Comparison of ENCODE assay signal across 15 cellular contexts in genomic region chr2:203705184-203705583, GRCh38. TPM values are rescaled to one million over a fixed set of nuclear protein-coding genes. Genes with fewer than 3 reads are reported as not detected.
DNase-seq lines count a peak whose midpoint lies in the region; ATAC-seq and TF ChIP-seq lines count a peak whose summit lies in the region.
"Had no signal": no experiment of that assay in that cellular context is flagged by ENCODE, and none has a peak within 500 bp of the region (broad histone marks: within the 10 kb centered on the region; RNA-seq: fewer than 3 reads in every experiment).

No MANE protein-coding gene starts in this region.

- H3K4me3 Mint-ChIP-seq in CD8-positive, alpha-beta T cell: peak overlapping the region; percentile 93
- peak overlapping the region; percentile 71 to 95 (median 83) for H3K4me3 Mint-ChIP-seq in T-cell
- peak overlapping the region; percentile 89 for H3K4me3 Mint-ChIP-seq in activated T-helper 2 cell treated with anti-CD3 and anti-CD28 coated beads, Interferon-gamma antibody, Interleukin-2, Interleukin-4, amounts not matched to agents 10 μg/mL and 5 μg/mL and 100 μg/mL, durations not matched to agents 14 hours and 24 hours and 36 hours (ENCODE audit: low read depth)
- H3K4me3 Mint-ChIP-seq in natural killer cell: peak overlapping the region; percentile 36

- H3K9me3 ChIP-seq in CD8-positive, alpha-beta T cell (ENCODE audit: low read length): no peaks in the 10 kb centered on the region
- no peaks in the 10 kb centered on the region for H3K9me3 ChIP-seq in upper lobe of right lung

- H3K36me3 ChIP-seq in CD8-positive, alpha-beta T cell (ENCODE audit: insufficient read depth, low read length): no peaks in the 10 kb centered on the region
- H3K36me3 ChIP-seq in upper lobe of right lung: no peaks in the 10 kb centered on the region
- H3K36me3 ChIP-seq: cardiac muscle cell had no signal

- ATAC-seq in CD8-positive, alpha-beta T cell: peak; percentile 54
- ATAC-seq in T-cell (replicated peaks in 1 of 4) (peak; percentile 24 to 71 (median 40)), natural killer cell (no peak), Right ventricle myocardium inferior (no peak), upper lobe of right lung (no peak)

- no peaks in the 10 kb centered on the region for H3K27me3 ChIP-seq in CD8-positive, alpha-beta T cell (ENCODE audit: insufficient read depth, low read length)
- H3K27me3 ChIP-seq in upper lobe of right lung: no peaks in the 10 kb centered on the region
- H3K27me3 ChIP-seq: cardiac muscle cell had no signal

- peak in 3 of 7 experiments; percentile 30 to 65 (median 33) for DNase-seq in CD8-positive, alpha-beta T cell
- DNase-seq in T-cell: peak in 32 of 34 experiments; percentile 20 to 86 (median 63)
- DNase-seq in activated T-helper 2 cell treated with anti-CD3 and anti-CD28 coated beads, Interferon-gamma antibody, Interleukin-2, Interleukin-4, amounts not matched to agents 10 μg/mL and 5 μg/mL and 100 μg/mL, durations not matched to agents 14 hours and 24 hours and 36 hours (ENCODE audit: low spot score): peak; percentile 44
- DNase-seq in natural killer cell: no peak
- no peak for DNase-seq in Right ventricle myocardium inferior (ENCODE audit: missing footprints)
- DNase-seq in UCSD-AML1 (lab: John Stamatoyannopoulos, UW; ENCODE audit: unreplicated experiment): no peak
- DNase-seq in upper lobe of right lung: no peak
- no peak for DNase-seq in DMS153 treated with DMSO at 0.1 percent for 48 hours (lab: John Stamatoyannopoulos, UW; ENCODE audit: unreplicated experiment)
- DNase-seq: activated CD8-positive, alpha-beta memory T cell treated with anti-CD3 and anti-CD28 coated beads, Interleukin-2, amount 50 U/mL, for 4 hours; AML-193; hypothalamus; Kasumi-1; NCI-H2107 had no signal

- CTCF ChIA-PET in CD8-positive, alpha-beta T cell (lab: Charles Lee): interaction anchor here (1.8 kb wide), 1 partner anchor 15 kb away, joined by 6 read pairs; no protein-coding TSS in a partner anchor
- CTCF ChIA-PET in T-cell (lab: Charles Lee): interaction anchor here in 1 of 2 donors (0.6 to 1.3 kb wide), 2 partner anchors 15 to 90 kb away, joined by 3 to 9 read pairs; no protein-coding TSS in a partner anchor

- peaks cover 30% of the 10 kb centered on the region for H3K36me3 Mint-ChIP-seq in CD8-positive, alpha-beta T cell
- peaks cover 26% of the 10 kb centered on the region for H3K36me3 Mint-ChIP-seq in T-cell
- peaks cover 19% of the 10 kb centered on the region for H3K36me3 Mint-ChIP-seq in activated T-helper 2 cell treated with anti-CD3 and anti-CD28 coated beads, Interferon-gamma antibody, Interleukin-2, Interleukin-4, amounts not matched to agents 10 μg/mL and 5 μg/mL and 100 μg/mL, durations not matched to agents 14 hours and 24 hours and 36 hours (ENCODE audit: low read depth)
- peaks cover 9% of the 10 kb centered on the region for H3K36me3 Mint-ChIP-seq in natural killer cell

- POLR2A ChIA-PET in CD8-positive, alpha-beta T cell (lab: Charles Lee): interaction anchor here (1.7 to 7.6 kb wide), 2 partner anchors 14 to 36 kb away, joined by 7 to 119 read pairs; no protein-coding TSS in a partner anchor
- POLR2A ChIA-PET in T-cell (lab: Charles Lee): interaction anchor here (0.5 to 1.3 kb wide), 4 partner anchors 36 to 1157 kb away, joined by 3 to 8 read pairs (median 4); no protein-coding TSS in a partner anchor

- peak overlapping the region; percentile 19 for H3K27ac ChIP-seq in CD8-positive, alpha-beta T cell (ENCODE audit: low read depth, low read length)
- H3K27ac ChIP-seq in upper lobe of right lung: no peak overlapping the region
- H3K27ac ChIP-seq: cardiac muscle cell had no signal

- no peak for TF ChIP-seq CTCF in CD8-positive, alpha-beta T cell (IDR thresholded peaks at IDR 0.05)
- TF ChIP-seq CTCF in natural killer cell (IDR thresholded peaks at IDR 0.05) (no peak), upper lobe of right lung (IDR thresholded peaks at IDR 0.05) (no peak)

- H3K27ac Mint-ChIP-seq in CD8-positive, alpha-beta T cell: peak overlapping the region; percentile 97
- H3K27ac Mint-ChIP-seq in T-cell: peak overlapping the region; percentile 96 to 100
- H3K27ac Mint-ChIP-seq in activated T-helper 2 cell treated with anti-CD3 and anti-CD28 coated beads, Interferon-gamma antibody, Interleukin-2, Interleukin-4, amounts not matched to agents 10 μg/mL and 5 μg/mL and 100 μg/mL, durations not matched to agents 14 hours and 24 hours and 36 hours: peak overlapping the region; percentile 100
- H3K27ac Mint-ChIP-seq in natural killer cell: peak overlapping the region; percentile 91 to 93

- H3K4me3 ChIP-seq in CD8-positive, alpha-beta T cell (ENCODE audit: low read depth, low read length): peak overlapping the region; percentile 15
- no peak overlapping the region for H3K4me3 ChIP-seq in upper lobe of right lung
- H3K4me3 ChIP-seq: cardiac muscle cell had no signal

- peaks cover 33% of the 10 kb centered on the region for H3K4me1 ChIP-seq in CD8-positive, alpha-beta T cell (ENCODE audit: insufficient read depth, low read length)
- no peaks in the 10 kb centered on the region for H3K4me1 ChIP-seq in upper lobe of right lung

- no peaks in the 10 kb centered on the region for H3K27me3 Mint-ChIP-seq in CD8-positive, alpha-beta T cell (ENCODE audit: low read depth)
- H3K27me3 Mint-ChIP-seq in T-cell (no peaks in the 10 kb centered on the region), natural killer cell (ENCODE audit: low read depth in 2 of 2) (peaks cover 0 to 8% of the 10 kb centered on the region in 2 donors)
- no peaks in the 10 kb centered on the region for H3K27me3 Mint-ChIP-seq in activated T-helper 2 cell treated with anti-CD3 and anti-CD28 coated beads, Interferon-gamma antibody, Interleukin-2, Interleukin-4, amounts not matched to agents 10 μg/mL and 5 μg/mL and 100 μg/mL, durations not matched to agents 14 hours and 24 hours and 36 hours (ENCODE audit: low read depth)

- H3K4me1 Mint-ChIP-seq in CD8-positive, alpha-beta T cell (ENCODE audit: low read depth): peaks cover 41% of the 10 kb centered on the region
- peaks cover 39 to 47% (median 43%) of the 10 kb centered on the region in 3 donors for H3K4me1 Mint-ChIP-seq in T-cell
- H3K4me1 Mint-ChIP-seq in activated T-helper 2 cell treated with anti-CD3 and anti-CD28 coated beads, Interferon-gamma antibody, Interleukin-2, Interleukin-4, amounts not matched to agents 10 μg/mL and 5 μg/mL and 100 μg/mL, durations not matched to agents 14 hours and 24 hours and 36 hours (ENCODE audit: low read depth): peaks cover 45% of the 10 kb centered on the region
- peaks cover 30% of the 10 kb centered on the region in 2 donors for H3K4me1 Mint-ChIP-seq in natural killer cell

- intact Hi-C loops in CD8-positive, alpha-beta T cell (cut with DNase I, micrococcal nuclease): loop anchor here (2.0 to 10.0 kb wide), 7 partner anchors 60 to 1070 kb away; partner anchors contain the start of gene FAM117B (in 1 of the 2)
- intact Hi-C loops in activated T-helper 2 cell treated with anti-CD3 and anti-CD28 coated beads, Interferon-gamma antibody, Interleukin-2, Interleukin-4, amounts not matched to agents 10 μg/mL and 5 μg/mL and 100 μg/mL, durations not matched to agents 14 hours and 24 hours and 36 hours (cut with micrococcal nuclease): loop anchor here (1.0 to 5.0 kb wide), 9 partner anchors 13 to 232 kb away; partner anchors contain the start of gene ICOS
- intact Hi-C loops in natural killer cell (cut with micrococcal nuclease): loop anchor here (5.0 kb wide), 2 partner anchors 77 to 107 kb away; no protein-coding TSS in a partner anchor
- intact Hi-C loops in Right ventricle myocardium inferior (cut with DNase I): no loop called here
- intact Hi-C loops in upper lobe of right lung (cut with DNase I): no loop called here

- H3K9me3 Mint-ChIP-seq in CD8-positive, alpha-beta T cell: no peaks in the 10 kb centered on the region
- H3K9me3 Mint-ChIP-seq in T-cell (peaks cover 0 to 13% (median 4%) of the 10 kb centered on the region in 3 donors), natural killer cell (peaks cover 0 to 2% of the 10 kb centered on the region in 2 donors)
- H3K9me3 Mint-ChIP-seq in activated T-helper 2 cell treated with anti-CD3 and anti-CD28 coated beads, Interferon-gamma antibody, Interleukin-2, Interleukin-4, amounts not matched to agents 10 μg/mL and 5 μg/mL and 100 μg/mL, durations not matched to agents 14 hours and 24 hours and 36 hours: peaks cover 5% of the 10 kb centered on the region

RNA-seq across cellular contexts. Expression of gene CD28, which starts 1.3 kb away (rescaled TPM):
- 10 to 100 TPM; 78.4 to 80.7 TPM for total RNA-seq in CD8-positive, alpha-beta T cell
- total RNA-seq in T-cell: 100 to 1,000 TPM; 112 to 154 (median 151) TPM
- total RNA-seq in activated T-helper 2 cell treated with anti-CD3 and anti-CD28 coated beads, Interferon-gamma antibody, Interleukin-2, Interleukin-4, amounts not matched to agents 10 μg/mL and 5 μg/mL and 100 μg/mL, durations not matched to agents 14 hours and 24 hours and 36 hours: 53.6 and 59.3 TPM in 2 replicates
- total RNA-seq in natural killer cell: 1 to 10 TPM in 2 of 3 donors, under 1 TPM in 1; 0.54 to 3.5 (median 3.3) TPM
- 0.78 TPM for total RNA-seq in Right ventricle myocardium inferior
- 2.5 TPM for total RNA-seq in upper lobe of right lung
- total RNA-seq: cardiac muscle cell, osteocyte had no signal

Comparison
In these comparisons a context has a peak if more than half of its experiments do, and no peak if none do; other contexts are left out.
1. ATAC-seq: peak in CD8-positive, alpha-beta T cell (single experiment) and T-cell (4 of 4); none in natural killer cell (0 of 3), Right ventricle myocardium inferior (single experiment) and upper lobe of right lung (single experiment).
2. DNase-seq: peak in T-cell (32 of 34) and activated T-helper 2 cell treated with anti-CD3 and anti-CD28 coated beads, Interferon-gamma antibody, Interleukin-2, Interleukin-4, amounts not matched to agents 10 μg/mL and 5 μg/mL and 100 μg/mL, durations not matched to agents 14 hours and 24 hours and 36 hours (single experiment); none in natural killer cell (single experiment), Right ventricle myocardium inferior (single experiment), UCSD-AML1 (single experiment), upper lobe of right lung (single experiment) and DMS153 treated with DMSO at 0.1 percent for 48 hours (single experiment).
3. H3K4me3 Mint-ChIP-seq: peak in every context shown above with its lines; median percentile 93 in CD8-positive, alpha-beta T cell; 89 in activated T-helper 2 cell treated with anti-CD3 and anti-CD28 coated beads, Interferon-gamma antibody, Interleukin-2, Interleukin-4, amounts not matched to agents 10 μg/mL and 5 μg/mL and 100 μg/mL, durations not matched to agents 14 hours and 24 hours and 36 hours; 83 in T-cell; 36 in natural killer cell.
4. RNA of gene CD28, which starts 1.3 kb away (total RNA-seq): 112 to 154 TPM in T-cell, 78.4 to 80.7 TPM in CD8-positive, alpha-beta T cell and 53.6 to 59.3 TPM in activated T-helper 2 cell treated with anti-CD3 and anti-CD28 coated beads, Interferon-gamma antibody, Interleukin-2, Interleukin-4, amounts not matched to agents 10 μg/mL and 5 μg/mL and 100 μg/mL, durations not matched to agents 14 hours and 24 hours and 36 hours; 0.54 to 3.5 TPM in natural killer cell, 2.5 TPM in upper lobe of right lung (single experiment) and 0.78 TPM in Right ventricle myocardium inferior (single experiment); every median in the first group is over 10 times any median in the second.
5. intact Hi-C loops: an anchor here in CD8-positive, alpha-beta T cell (2.0 to 10.0 kb wide), activated T-helper 2 cell treated with anti-CD3 and anti-CD28 coated beads, Interferon-gamma antibody, Interleukin-2, Interleukin-4, amounts not matched to agents 10 μg/mL and 5 μg/mL and 100 μg/mL, durations not matched to agents 14 hours and 24 hours and 36 hours (1.0 to 5.0 kb wide) and natural killer cell (5.0 kb wide); none called in Right ventricle myocardium inferior and upper lobe of right lung.
6. Peak in every context shown above with its lines, with median percentiles within 50 percentile points of each other: H3K27ac Mint-ChIP-seq.